Comparison of ENCODE assay signal across 2 cellular contexts in the genomic region with DNA sequence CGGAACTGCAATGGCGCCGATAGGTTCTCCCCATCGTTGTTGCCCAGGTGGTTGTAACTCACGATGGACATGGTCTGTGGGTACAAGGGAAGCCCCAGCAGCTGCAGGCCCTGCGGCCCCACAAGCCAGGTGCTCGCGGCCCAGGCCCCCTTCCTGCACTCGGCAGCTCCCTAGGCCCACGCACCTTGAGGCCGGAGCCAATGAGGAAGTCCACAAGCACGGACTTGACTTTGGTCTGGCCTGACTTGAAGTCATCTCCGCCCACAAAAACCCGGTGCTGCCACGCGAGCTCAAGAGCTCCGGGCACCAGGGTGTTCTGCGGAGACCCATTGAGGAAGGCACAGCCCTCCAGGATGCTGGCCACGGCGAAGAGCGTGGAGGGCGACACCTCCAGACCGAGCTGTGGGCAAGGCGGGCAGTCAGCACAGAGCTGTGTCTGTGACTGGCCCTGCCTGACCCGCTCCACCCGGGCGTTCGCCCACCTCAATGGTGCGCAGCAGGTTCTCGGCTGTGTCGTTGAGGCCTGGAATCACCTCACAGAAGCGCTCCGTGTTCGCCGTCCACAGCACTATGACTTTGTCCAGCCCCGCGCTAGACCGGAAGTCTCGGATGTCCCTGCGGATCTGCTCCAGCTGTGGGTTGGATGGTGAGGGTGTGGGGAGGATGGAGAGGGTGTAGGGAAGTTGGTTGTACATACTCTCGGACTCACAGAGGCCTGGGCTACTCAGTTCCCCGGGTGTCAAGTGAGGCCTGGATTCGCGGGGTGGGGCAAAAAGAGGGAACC.
TF ChIP-seq lines count a peak whose summit lies in the region.

No MANE protein-coding gene starts in this region.

TF ChIP-seq in A549, 52 proteins besides CTCF, POLR2A, EP300 and RAD21:
- TF ChIP-seq, protein P1, sequence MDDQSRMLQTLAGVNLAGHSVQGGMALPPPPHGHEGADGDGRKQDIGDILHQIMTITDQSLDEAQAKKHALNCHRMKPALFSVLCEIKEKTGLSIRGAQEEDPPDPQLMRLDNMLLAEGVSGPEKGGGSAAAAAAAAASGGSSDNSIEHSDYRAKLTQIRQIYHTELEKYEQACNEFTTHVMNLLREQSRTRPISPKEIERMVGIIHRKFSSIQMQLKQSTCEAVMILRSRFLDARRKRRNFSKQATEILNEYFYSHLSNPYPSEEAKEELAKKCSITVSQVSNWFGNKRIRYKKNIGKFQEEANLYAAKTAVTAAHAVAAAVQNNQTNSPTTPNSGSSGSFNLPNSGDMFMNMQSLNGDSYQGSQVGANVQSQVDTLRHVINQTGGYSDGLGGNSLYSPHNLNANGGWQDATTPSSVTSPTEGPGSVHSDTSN (IDR thresholded peaks at IDR 0.05): no peak
- TF ChIP-seq RFX5 (IDR thresholded peaks at IDR 0.05) (no peak), CEBPB (IDR thresholded peaks at IDR 0.05) (no peak), CHD2 (IDR thresholded peaks at IDR 0.05; ENCODE audit: low read length, partially characterized antibody) (no peak), JUN (IDR thresholded peaks at IDR 0.05) (no peak), NPAS2 (CRISPR knock-in tag; IDR thresholded peaks at IDR 0.05; ENCODE audit: borderline replicate concordance) (no peak), NR3C1 (IDR thresholded peaks at IDR 0.05) (no peak), FOXS1 (CRISPR knock-in tag; IDR thresholded peaks at IDR 0.05) (no peak), BHLHE40 (IDR thresholded peaks at IDR 0.05; ENCODE audit: low read depth, low read length) (no peak), NFE2L2 (conservative IDR thresholded peaks at IDR 0.05; ENCODE audit: low read length) (no peak)
- TF ChIP-seq, protein P2, sequence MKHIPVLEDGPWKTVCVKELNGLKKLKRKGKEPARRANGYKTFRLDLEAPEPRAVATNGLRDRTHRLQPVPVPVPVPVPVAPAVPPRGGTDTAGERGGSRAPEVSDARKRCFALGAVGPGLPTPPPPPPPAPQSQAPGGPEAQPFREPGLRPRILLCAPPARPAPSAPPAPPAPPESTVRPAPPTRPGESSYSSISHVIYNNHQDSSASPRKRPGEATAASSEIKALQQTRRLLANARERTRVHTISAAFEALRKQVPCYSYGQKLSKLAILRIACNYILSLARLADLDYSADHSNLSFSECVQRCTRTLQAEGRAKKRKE (CRISPR knock-in tag; IDR thresholded peaks at IDR 0.05; ENCODE audit: low read depth): no peak
- TF ChIP-seq, protein P3, sequence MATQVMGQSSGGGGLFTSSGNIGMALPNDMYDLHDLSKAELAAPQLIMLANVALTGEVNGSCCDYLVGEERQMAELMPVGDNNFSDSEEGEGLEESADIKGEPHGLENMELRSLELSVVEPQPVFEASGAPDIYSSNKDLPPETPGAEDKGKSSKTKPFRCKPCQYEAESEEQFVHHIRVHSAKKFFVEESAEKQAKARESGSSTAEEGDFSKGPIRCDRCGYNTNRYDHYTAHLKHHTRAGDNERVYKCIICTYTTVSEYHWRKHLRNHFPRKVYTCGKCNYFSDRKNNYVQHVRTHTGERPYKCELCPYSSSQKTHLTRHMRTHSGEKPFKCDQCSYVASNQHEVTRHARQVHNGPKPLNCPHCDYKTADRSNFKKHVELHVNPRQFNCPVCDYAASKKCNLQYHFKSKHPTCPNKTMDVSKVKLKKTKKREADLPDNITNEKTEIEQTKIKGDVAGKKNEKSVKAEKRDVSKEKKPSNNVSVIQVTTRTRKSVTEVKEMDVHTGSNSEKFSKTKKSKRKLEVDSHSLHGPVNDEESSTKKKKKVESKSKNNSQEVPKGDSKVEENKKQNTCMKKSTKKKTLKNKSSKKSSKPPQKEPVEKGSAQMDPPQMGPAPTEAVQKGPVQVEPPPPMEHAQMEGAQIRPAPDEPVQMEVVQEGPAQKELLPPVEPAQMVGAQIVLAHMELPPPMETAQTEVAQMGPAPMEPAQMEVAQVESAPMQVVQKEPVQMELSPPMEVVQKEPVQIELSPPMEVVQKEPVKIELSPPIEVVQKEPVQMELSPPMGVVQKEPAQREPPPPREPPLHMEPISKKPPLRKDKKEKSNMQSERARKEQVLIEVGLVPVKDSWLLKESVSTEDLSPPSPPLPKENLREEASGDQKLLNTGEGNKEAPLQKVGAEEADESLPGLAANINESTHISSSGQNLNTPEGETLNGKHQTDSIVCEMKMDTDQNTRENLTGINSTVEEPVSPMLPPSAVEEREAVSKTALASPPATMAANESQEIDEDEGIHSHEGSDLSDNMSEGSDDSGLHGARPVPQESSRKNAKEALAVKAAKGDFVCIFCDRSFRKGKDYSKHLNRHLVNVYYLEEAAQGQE (IDR thresholded peaks at IDR 0.05): no peak

TF ChIP-seq in GM23338, 12 proteins besides CTCF, POLR2A, EP300 and RAD21:
- no peak for TF ChIP-seq ZNF114 (CRISPR knock-in tag; IDR thresholded peaks at IDR 0.05)
- TF ChIP-seq JUNB (IDR thresholded peaks at IDR 0.05; ENCODE audit: unreplicated experiment): no peak
- TF ChIP-seq NANOG (IDR thresholded peaks at IDR 0.05; ENCODE audit: borderline replicate concordance): no peak
TF ChIP-seq in GM23338: peak in this region for 0.
